ENCODE assay signal across 1 cellular context in the genomic region with DNA sequence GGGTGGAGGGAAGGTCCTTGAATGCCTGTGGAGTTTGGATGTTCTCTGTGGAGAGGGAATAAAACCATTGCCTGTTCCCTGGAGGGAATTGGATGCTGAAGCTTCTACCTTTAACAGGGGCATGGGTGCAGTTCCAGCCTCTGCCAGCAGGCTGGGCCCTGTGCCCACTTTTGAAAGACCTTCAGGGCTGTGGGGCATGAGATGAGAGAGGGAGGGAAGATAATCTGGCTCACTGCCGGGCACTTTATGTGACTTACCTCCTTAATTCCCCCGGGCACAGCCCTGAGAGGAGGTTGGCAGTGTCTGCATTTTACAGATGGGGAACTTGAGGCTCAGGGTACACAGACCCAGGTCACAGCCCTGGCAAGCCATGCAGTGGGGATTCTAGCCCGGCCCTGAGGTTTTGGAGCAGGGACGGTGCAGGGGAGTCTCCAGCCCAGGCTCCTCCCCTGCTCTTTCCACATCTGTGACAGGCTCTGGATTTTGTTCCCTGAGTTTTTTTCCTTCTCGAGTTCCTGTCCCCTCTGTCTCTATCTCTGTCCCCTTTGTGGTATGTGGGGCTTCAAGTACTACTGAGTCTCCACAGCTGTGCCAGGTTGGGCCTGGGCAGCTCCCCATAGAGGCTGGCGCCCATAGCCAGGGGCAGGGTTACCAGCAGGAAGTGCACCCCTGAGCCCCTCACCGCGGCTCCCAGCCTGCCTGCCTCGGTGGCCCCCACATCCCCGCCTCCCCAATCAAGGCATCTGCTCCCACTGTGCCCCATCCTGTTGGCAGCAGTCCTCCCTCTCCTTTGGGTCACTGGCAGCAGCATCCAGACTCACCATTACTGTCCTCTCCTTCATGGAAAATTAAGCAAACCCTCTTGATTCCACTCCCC.
A peak's percentile ranks its signal among the peaks of the same experiment; 100 is the strongest.
TF ChIP-seq lines count a peak whose summit lies in the region.

No MANE protein-coding gene starts in this region.

TF ChIP-seq in IMR-90, 13 proteins besides CTCF, POLR2A, EP300 and RAD21:
- TF ChIP-seq CHD1 (IDR thresholded peaks at IDR 0.05; ENCODE audit: low read depth, low read length) (no peak), CEBPB (IDR thresholded peaks at IDR 0.05; ENCODE audit: low read depth, low read length) (no peak), NFE2L2 (IDR thresholded peaks at IDR 0.05; ENCODE audit: low read depth, low read length) (no peak), MXI1 (IDR thresholded peaks at IDR 0.05; ENCODE audit: borderline replicate concordance, low read depth, low read length) (no peak), MAZ (IDR thresholded peaks at IDR 0.05; ENCODE audit: borderline replicate concordance, low read depth, low read length) (peak; percentile 90), SMC3 (IDR thresholded peaks at IDR 0.05; ENCODE audit: low read depth, low read length) (peak; percentile 93)
- TF ChIP-seq, protein P1, sequence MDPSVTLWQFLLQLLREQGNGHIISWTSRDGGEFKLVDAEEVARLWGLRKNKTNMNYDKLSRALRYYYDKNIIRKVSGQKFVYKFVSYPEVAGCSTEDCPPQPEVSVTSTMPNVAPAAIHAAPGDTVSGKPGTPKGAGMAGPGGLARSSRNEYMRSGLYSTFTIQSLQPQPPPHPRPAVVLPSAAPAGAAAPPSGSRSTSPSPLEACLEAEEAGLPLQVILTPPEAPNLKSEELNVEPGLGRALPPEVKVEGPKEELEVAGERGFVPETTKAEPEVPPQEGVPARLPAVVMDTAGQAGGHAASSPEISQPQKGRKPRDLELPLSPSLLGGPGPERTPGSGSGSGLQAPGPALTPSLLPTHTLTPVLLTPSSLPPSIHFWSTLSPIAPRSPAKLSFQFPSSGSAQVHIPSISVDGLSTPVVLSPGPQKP (IDR thresholded peaks at IDR 0.05; ENCODE audit: borderline replicate concordance, low read depth, low read length) = no peak
- TF ChIP-seq, protein P2, sequence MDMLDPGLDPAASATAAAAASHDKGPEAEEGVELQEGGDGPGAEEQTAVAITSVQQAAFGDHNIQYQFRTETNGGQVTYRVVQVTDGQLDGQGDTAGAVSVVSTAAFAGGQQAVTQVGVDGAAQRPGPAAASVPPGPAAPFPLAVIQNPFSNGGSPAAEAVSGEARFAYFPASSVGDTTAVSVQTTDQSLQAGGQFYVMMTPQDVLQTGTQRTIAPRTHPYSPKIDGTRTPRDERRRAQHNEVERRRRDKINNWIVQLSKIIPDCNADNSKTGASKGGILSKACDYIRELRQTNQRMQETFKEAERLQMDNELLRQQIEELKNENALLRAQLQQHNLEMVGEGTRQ (IDR thresholded peaks at IDR 0.05; ENCODE audit: low read depth, low read length) = no peak
